ENCODE assay signal across 14 cellular contexts in genomic region chr1:217311766-217312165, GRCh38.
DNase-seq lines count a peak whose midpoint lies in the region; ATAC-seq, FAIRE-seq and TF ChIP-seq lines count a peak whose summit lies in the region.
"Had no signal": no experiment of that assay in that cellular context is flagged by ENCODE, and none has a peak within 500 bp of the region (broad histone marks: within the 10 kb centered on the region; RNA-seq: fewer than 3 reads in every experiment).

No MANE protein-coding gene starts in this region.

- in situ Hi-C loops in HepG2 (cut with HindIII; ENCODE audit: extremely low pct_ligation_motif_present, low pct_unique_long_range_greater_than_20kb), result no loop called here

- no peak for FAIRE-seq in HepG2 (lab: Jason Lieb, UNC)
- FAIRE-seq: GM12891 had no signal

- no peak overlapping the region for H3K9ac ChIP-seq in HepG2 (ENCODE audit: insufficient read depth, low read depth, low read length)

- POLR2A ChIA-PET in HepG2 (lab: Yijun Ruan, JAX), result no interaction called here

- intact Hi-C loops in HepG2 (cut with micrococcal nuclease; ENCODE audit: unreplicated experiment), result no loop called here
- intact Hi-C loops in right lobe of liver (cut with DNase I), result no loop called here

- CTCF ChIA-PET in HepG2 (lab: Yijun Ruan, JAX; ENCODE audit: low intra/inter-chr PET ratio, low total read pairs), result no interaction called here

- H3K79me2 ChIP-seq in HepG2 (ENCODE audit: insufficient read depth, low read length), result no peaks in the 10 kb centered on the region
- H3K79me2 ChIP-seq: hepatocyte had no signal

- H3K36me3 ChIP-seq in HepG2 (replicated peaks in 1 of 2; ENCODE audit: control insufficient read depth in 1 of 2, insufficient read depth in 2 of 2, low read length in 2 of 2), result no peaks in the 10 kb centered on the region
- no peaks in the 10 kb centered on the region for H3K36me3 ChIP-seq in right lobe of liver

- TF ChIP-seq CTCF in HepG2 (CRISPR knock-in tag; IDR thresholded peaks at IDR 0.05) (peak; percentile 19; the same call in 1 of the 2 replicates), right lobe of liver (IDR thresholded peaks at IDR 0.05) (no peak), fibroblast of pulmonary artery (IDR thresholded peaks at IDR 0.05; ENCODE audit: low read length, missing control alignments) (peak; percentile 32)

- 0% methylated on average over 1 of the region's 1 CpG for WGBS in HepG2 (ENCODE audit: low lambda C conversion rate)
- 25% methylated on average over 1 of the region's 1 CpG for WGBS in right lobe of liver (ENCODE audit: insufficient coverage, low coverage, low lambda C conversion rate, missing lambda C conversion rate)

- no peak for TF ChIP-seq EP300 in HepG2 (IDR thresholded peaks at IDR 0.05; ENCODE audit: low read depth in 2 of 2, low read length in 2 of 2)
- TF ChIP-seq EP300 in HepG2 (CRISPR knock-in tag; IDR thresholded peaks at IDR 0.05; ENCODE audit: borderline replicate concordance), result no peak

- no peak overlapping the region for H2AFZ ChIP-seq in HepG2 (ENCODE audit: low read length)
- H2AFZ ChIP-seq: hepatocyte had no signal

- H3K9me3 ChIP-seq in HepG2 (ENCODE audit: low read length) (no peaks in the 10 kb centered on the region), right lobe of liver (no peaks in the 10 kb centered on the region)

- H3K4me2 ChIP-seq in HepG2 (ENCODE audit: low read depth, low read length), result no peak overlapping the region
- H3K4me2 ChIP-seq: hepatocyte had no signal

- H3K4me3 ChIP-seq in HepG2 (replicated peaks in 1 of 3; ENCODE audit: insufficient read depth in 1 of 3, low read depth in 2 of 3, low read length in 3 of 3) (no peak overlapping the region), right lobe of liver (no peak overlapping the region), fibroblast of pulmonary artery (replicated peaks; ENCODE audit: low read depth, low read length) (no peak overlapping the region)
- H3K4me3 ChIP-seq: hepatocyte had no signal

- H3K27ac ChIP-seq in HepG2 (ENCODE audit: extremely low read length, insufficient read depth, low read length), result no peak overlapping the region
- H3K27ac ChIP-seq in right lobe of liver, result no peak overlapping the region
- H3K27ac ChIP-seq: hepatocyte had no signal

- no peak for TF ChIP-seq RAD21 in HepG2 (CRISPR knock-in tag; IDR thresholded peaks at IDR 0.05)

- no peak for DNase-seq in HepG2 (ENCODE audit: low spot score)
- no peak for DNase-seq in right lobe of liver
- peak; percentile 2 for DNase-seq in NCI-H748 treated with DMSO at 0.1 percent for 48 hours (lab: John Stamatoyannopoulos, UW)
- DNase-seq in fibroblast of pulmonary artery (ENCODE audit: low read depth), result peak; percentile 36
- no peak for DNase-seq in germinal center (ENCODE audit: low spot score)
- no peak for DNase-seq in NCI-H128 (lab: John Stamatoyannopoulos, UW; ENCODE audit: unreplicated experiment)
- DNase-seq: activated CD4-positive, CD25-positive, alpha-beta regulatory T cell treated with anti-CD3 and anti-CD28 coated beads, Interleukin-2, amount 50 U/mL, for 72 hours; activated gamma-delta T cell; naive thymus-derived CD4-positive, alpha-beta T cell; NCI-H1048 had no signal

- no peaks in the 10 kb centered on the region for H4K20me1 ChIP-seq in HepG2 (ENCODE audit: insufficient read depth, low read length)

- TF ChIP-seq POLR2A in HepG2 (IDR thresholded peaks at IDR 0.05; ENCODE audit: insufficient read depth in 1 of 2, low read depth in 2 of 2, low read length in 2 of 2) (no peak), right lobe of liver (IDR thresholded peaks at IDR 0.05) (no peak)

- ATAC-seq in HepG2 (no peak), right lobe of liver (no peak), HG02981 (IDR thresholded peaks at IDR 0.05; ENCODE audit: unreplicated experiment) (no peak), HG03457 (IDR thresholded peaks at IDR 0.05; ENCODE audit: unreplicated experiment) (no peak)
- ATAC-seq: naive thymus-derived CD4-positive, alpha-beta T cell had no signal

- H3K27me3 ChIP-seq in HepG2 (ENCODE audit: control insufficient read depth in 1 of 2, insufficient read depth in 2 of 2, low read length in 2 of 2) (no peaks in the 10 kb centered on the region), right lobe of liver (no peaks in the 10 kb centered on the region)
- H3K27me3 ChIP-seq: hepatocyte had no signal

- BruUV-seq in HepG2 (replicated peaks; lab: Mats Ljungman, UMichigan), result no TSS peak

- H3K4me1 ChIP-seq in HepG2 (ENCODE audit: insufficient read depth, low read length), result no peaks in the 10 kb centered on the region
- no peaks in the 10 kb centered on the region for H3K4me1 ChIP-seq in right lobe of liver

TF ChIP-seq in HepG2, 621 proteins besides CTCF, POLR2A, EP300 and RAD21:
- TF ChIP-seq STAG1 (CRISPR knock-in tag; IDR thresholded peaks at IDR 0.05) (0 out of 2 replicates have a peak, but pooled peaks have one; percentile 11), CC2D1A (CRISPR knock-in tag; IDR thresholded peaks at IDR 0.05) (no peak)

Comparison
In these comparisons a context has a peak if more than half of its experiments do, and no peak if none do; other contexts are left out.
1. CTCF ChIP-seq: peak in HepG2 (single experiment) and fibroblast of pulmonary artery (single experiment); none in right lobe of liver (0 of 4).
2. DNase-seq: peak in NCI-H748 treated with DMSO at 0.1 percent for 48 hours (single experiment) and fibroblast of pulmonary artery (single experiment); none in HepG2 (single experiment), right lobe of liver (0 of 3), germinal center (single experiment) and NCI-H128 (single experiment).